In the genomic region with DNA sequence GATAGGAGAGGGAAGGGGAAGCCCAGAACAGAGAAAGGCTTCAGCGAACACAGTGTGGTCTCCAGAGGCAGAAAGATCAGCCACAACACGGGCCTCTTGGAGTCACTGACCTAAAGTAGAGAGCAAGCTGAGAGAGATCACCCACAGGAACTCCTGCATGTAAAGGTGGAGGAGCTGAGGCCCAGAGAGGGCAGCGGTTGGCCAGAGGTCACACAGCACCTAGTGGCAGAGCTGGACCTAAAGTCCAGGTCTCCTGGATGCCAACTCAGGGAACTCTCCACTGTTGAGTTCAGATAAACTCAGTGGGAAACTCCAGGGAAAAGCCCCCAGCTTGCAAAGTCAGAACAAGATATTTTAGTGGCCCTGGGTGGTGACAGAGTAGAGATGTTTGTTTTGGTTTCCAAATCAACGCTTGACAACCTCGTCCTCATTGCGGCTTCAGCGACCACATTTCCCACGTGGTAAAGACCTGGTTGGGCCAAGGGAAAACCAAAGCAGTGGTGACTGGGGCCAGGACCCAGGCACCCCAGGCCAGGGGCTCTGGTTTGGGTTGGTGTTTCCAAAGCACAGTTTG, we compare ENCODE assay signal across 8 cellular contexts. TPM values are rescaled to one million over a fixed set of nuclear protein-coding genes. Genes with fewer than 3 reads are reported as not detected.
A peak's percentile ranks its signal among the peaks of the same experiment; 100 is the strongest.
DNase-seq lines count a peak whose midpoint lies in the region; ATAC-seq and TF ChIP-seq lines count a peak whose summit lies in the region.

No MANE protein-coding gene starts in this region.

- POLR2A ChIA-PET in CD8-positive, alpha-beta memory T cell (lab: Charles Lee): interaction anchor here (0.8 to 8.6 kb wide), 5 partner anchors 9 to 39 kb away, joined by 3 to 110 read pairs (median 4); no protein-coding TSS in a partner anchor

- H3K27ac ChIP-seq in CD8-positive, alpha-beta memory T cell (ENCODE audit: low read depth, low read length): peak overlapping the region; percentile 99
- H3K27ac ChIP-seq in body of pancreas (peak overlapping the region in 3 of 4 donors; percentile 52 to 87 (median 74)), rectal smooth muscle tissue (ENCODE audit: low read depth, low read length) (peak overlapping the region; percentile 98)

- intact Hi-C loops in body of pancreas (cut with DNase I): loop anchor here (10.0 kb wide), 1 partner anchor 47 kb away; the partner anchor contains the start of gene ALDH4A1
- intact Hi-C loops in sciatic nerve (cut with DNase I): no loop called here

- TF ChIP-seq CTCF in body of pancreas (IDR thresholded peaks at IDR 0.05): no peak

- no peaks in the 10 kb centered on the region for H3K9me3 Mint-ChIP-seq in CD8-positive, alpha-beta memory T cell

- peak overlapping the region; percentile 93 to 98 (median 95) for H3K4me3 Mint-ChIP-seq in CD8-positive, alpha-beta memory T cell

- peak; percentile 69 to 92 (median 85) for DNase-seq in CD8-positive, alpha-beta memory T cell
- DNase-seq in T-helper 22 cell (ENCODE audit: low read depth) (peak; percentile 75), body of pancreas (no peak), SHP77 (lab: John Stamatoyannopoulos, UW) (no peak), sciatic nerve (ENCODE audit: low spot score) (no peak), NCI-H774 (lab: John Stamatoyannopoulos, UW) (no peak)

- no peak overlapping the region for H3K9ac ChIP-seq in rectal smooth muscle tissue (ENCODE audit: low read length)

- peaks cover 82% of the 10 kb centered on the region for H3K4me1 ChIP-seq in CD8-positive, alpha-beta memory T cell (ENCODE audit: insufficient read depth, low read length)
- H3K4me1 ChIP-seq in body of pancreas (peaks cover 82% of the 10 kb centered on the region), rectal smooth muscle tissue (ENCODE audit: control insufficient read depth, insufficient read depth, low read length) (peaks cover 56% of the 10 kb centered on the region)

- ATAC-seq in HG02840 (IDR thresholded peaks at IDR 0.05; ENCODE audit: low FRiP score, unreplicated experiment) (peak; percentile 29), body of pancreas (no peak), sciatic nerve (no peak)

- CTCF ChIA-PET in CD8-positive, alpha-beta memory T cell (lab: Charles Lee): interaction anchor here (0.9 to 4.2 kb wide), 6 partner anchors 25 to 45 kb away, joined by 3 to 22 read pairs (median 7); no protein-coding TSS in a partner anchor

- peaks cover 0 to 3% of the 10 kb centered on the region in 2 donors for H3K27me3 Mint-ChIP-seq in CD8-positive, alpha-beta memory T cell

- peaks cover 84 to 87% (median 84%) of the 10 kb centered on the region in 3 donors for H3K4me1 Mint-ChIP-seq in CD8-positive, alpha-beta memory T cell

- no peaks in the 10 kb centered on the region for H3K9me3 ChIP-seq in CD8-positive, alpha-beta memory T cell (ENCODE audit: low read length)
- no peaks in the 10 kb centered on the region for H3K9me3 ChIP-seq in body of pancreas

- peak in 1 of 3 donors; percentile 4 for TF ChIP-seq POLR2A in body of pancreas (IDR thresholded peaks at IDR 0.05)

- peaks cover 0 to 21% (median 6%) of the 10 kb centered on the region in 3 donors for H3K36me3 Mint-ChIP-seq in CD8-positive, alpha-beta memory T cell

- no peaks in the 10 kb centered on the region for H3K36me3 ChIP-seq in CD8-positive, alpha-beta memory T cell (ENCODE audit: insufficient read depth, low read length)
- H3K36me3 ChIP-seq in body of pancreas (replicated peaks in 1 of 2; ENCODE audit: insufficient read depth in 1 of 2, low read depth in 2 of 2) (no peaks in the 10 kb centered on the region), rectal smooth muscle tissue (ENCODE audit: control insufficient read depth, insufficient read depth, low read length) (no peaks in the 10 kb centered on the region)

- 29 to 33% methylated on average over 8 of the region's 8 CpGs for WGBS in body of pancreas, 2 donors

- no peaks in the 10 kb centered on the region for H3K27me3 ChIP-seq in CD8-positive, alpha-beta memory T cell (ENCODE audit: insufficient read depth, low read length, poor library complexity, severe bottlenecking)
- H3K27me3 ChIP-seq in body of pancreas (no peaks in the 10 kb centered on the region), rectal smooth muscle tissue (ENCODE audit: control insufficient read depth, insufficient read depth, low read length) (no peaks in the 10 kb centered on the region)

- peak overlapping the region; percentile 57 for H3K4me3 ChIP-seq in CD8-positive, alpha-beta memory T cell (ENCODE audit: low read length)
- H3K4me3 ChIP-seq in body of pancreas (no peak overlapping the region), rectal smooth muscle tissue (ENCODE audit: low read length) (peak overlapping the region; percentile 1)

- peak overlapping the region; percentile 99 to 100 (median 100) for H3K27ac Mint-ChIP-seq in CD8-positive, alpha-beta memory T cell

RNA-seq across cellular contexts. Expression of gene IFFO2, which starts 4.6 kb away (rescaled TPM):
- 10 to 100 TPM; 33.1 to 37.7 TPM for total RNA-seq in CD8-positive, alpha-beta memory T cell
- 3.2 TPM for polyA plus RNA-seq in CD8-positive, alpha-beta memory T cell
- total RNA-seq in body of pancreas (100 to 1,000 TPM in 1 of 2 donors, 10 to 100 TPM in 1; 23.1 to 219 TPM), sciatic nerve (5.4 TPM)

RNA-seq across cellular contexts. Expression of gene ALDH4A1, which starts 49.5 kb away (rescaled TPM):
- 1 to 10 TPM; 9.3 to 9.5 TPM for total RNA-seq in CD8-positive, alpha-beta memory T cell
- 1.4 TPM for polyA plus RNA-seq in CD8-positive, alpha-beta memory T cell
- total RNA-seq in body of pancreas (10 to 100 TPM in 1 of 2 donors, 1 to 10 TPM in 1; 4.7 to 15.5 TPM), sciatic nerve (13.0 TPM)

Comparison
In these comparisons a context has a peak if more than half of its experiments do, and no peak if none do; other contexts are left out.
1. DNase-seq: peak in CD8-positive, alpha-beta memory T cell (5 of 5) and T-helper 22 cell (single experiment); none in body of pancreas (0 of 4), SHP77 (0 of 2), sciatic nerve (single experiment) and NCI-H774 (single experiment).
2. H3K4me3 ChIP-seq: peak in CD8-positive, alpha-beta memory T cell (single experiment) and rectal smooth muscle tissue (single experiment); none in body of pancreas (0 of 2).
3. Peak in every context shown above with its lines, with median percentiles within 50 percentile points of each other: H3K27ac ChIP-seq.